In the genomic region with DNA sequence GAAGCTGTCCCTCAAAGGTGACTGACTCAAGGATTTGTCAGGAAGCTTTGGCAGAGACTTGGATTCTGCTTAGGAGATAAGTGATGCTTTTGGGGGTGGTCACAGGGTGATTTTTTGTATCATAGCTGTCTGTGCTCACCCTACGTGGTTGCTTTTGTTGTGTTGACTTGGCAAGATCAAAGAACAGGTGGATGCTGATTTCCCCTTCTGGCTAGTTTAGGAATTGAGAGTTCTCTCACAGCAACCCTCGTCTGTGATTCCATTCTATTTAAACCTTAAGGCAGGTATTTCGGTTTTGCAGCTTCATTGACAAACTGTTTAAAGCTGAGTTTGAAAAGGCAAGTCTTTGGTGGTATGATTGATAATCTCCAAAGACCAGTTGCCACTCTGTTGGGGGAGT, we compare ENCODE assay signal across 24 cellular contexts. TPM values are rescaled to one million over a fixed set of nuclear protein-coding genes. Genes with fewer than 3 reads are reported as not detected.
DNase-seq lines count a peak whose midpoint lies in the region; ATAC-seq and TF ChIP-seq lines count a peak whose summit lies in the region.
"Had no signal": no experiment of that assay in that cellular context is flagged by ENCODE, and none has a peak within 500 bp of the region (broad histone marks: within the 10 kb centered on the region; RNA-seq: fewer than 3 reads in every experiment).

No MANE protein-coding gene starts in this region.

- TF ChIP-seq POLR2A in upper lobe of left lung (IDR thresholded peaks at IDR 0.05) (no peak), adrenal gland (IDR thresholded peaks at IDR 0.05) (no peak)

- H3K27ac Mint-ChIP-seq in activated naive CD4-positive, alpha-beta T cell treated with anti-CD3 and anti-CD28 coated beads, Interleukin-2, amount 10 ng/mL, durations not matched to agents 7 days and 5 days: peak overlapping the region; percentile 98
- no peak overlapping the region for H3K27ac Mint-ChIP-seq in activated naive CD4-positive, alpha-beta T cell treated with anti-CD3 and anti-CD28 coated beads for 36 hours
- H3K27ac Mint-ChIP-seq in WTC11: no peak overlapping the region
- H3K27ac Mint-ChIP-seq: mesothelial cell of epicardium had no signal

- TF ChIP-seq CTCF in WTC11 (IDR thresholded peaks at IDR 0.05): no peak
- no peak for TF ChIP-seq CTCF in upper lobe of left lung (IDR thresholded peaks at IDR 0.05)
- TF ChIP-seq CTCF in adrenal gland (IDR thresholded peaks at IDR 0.05): no peak

- no peak overlapping the region for H3K4me3 Mint-ChIP-seq in activated naive CD4-positive, alpha-beta T cell treated with anti-CD3 and anti-CD28 coated beads, Interleukin-2, amount 10 ng/mL, durations not matched to agents 7 days and 5 days
- no peak overlapping the region for H3K4me3 Mint-ChIP-seq in activated naive CD4-positive, alpha-beta T cell treated with anti-CD3 and anti-CD28 coated beads for 36 hours
- no peak overlapping the region for H3K4me3 Mint-ChIP-seq in WTC11
- H3K4me3 Mint-ChIP-seq: activated T-cell treated with anti-CD3 and anti-CD28 coated beads, Interleukin-2, amount 50 U/mL, for 4 hours; mesothelial cell of epicardium had no signal

- H3K4me3 ChIP-seq in upper lobe of left lung (no peak overlapping the region), adrenal gland (no peak overlapping the region)
- H3K4me3 ChIP-seq: SK-N-MC, vagina had no signal

- H3K27me3 ChIP-seq in layer of hippocampus (ENCODE audit: control insufficient read depth, insufficient read depth, low read length) (no peaks in the 10 kb centered on the region), upper lobe of left lung (no peaks in the 10 kb centered on the region), adrenal gland (no peaks in the 10 kb centered on the region)
- H3K27me3 ChIP-seq: heart right ventricle, vagina had no signal

- intact Hi-C loops in activated naive CD4-positive, alpha-beta T cell treated with anti-CD3 and anti-CD28 coated beads for 36 hours (cut with micrococcal nuclease): no loop called here
- intact Hi-C loops in adrenal gland (cut with DNase I): no loop called here

- DNase-seq in activated naive CD4-positive, alpha-beta T cell treated with anti-CD3 and anti-CD28 coated beads, Interleukin-2, amount 10 ng/mL, durations not matched to agents 7 days and 5 days: no peak
- no peak for DNase-seq in activated naive CD4-positive, alpha-beta T cell treated with anti-CD3 and anti-CD28 coated beads for 36 hours
- DNase-seq in WTC11 (ENCODE audit: low spot score) (no peak), upper lobe of left lung (no peak), adrenal gland (no peak)
- DNase-seq: activated CD4-positive, alpha-beta T cell treated with anti-CD3 and anti-CD28 coated beads, Interleukin-2, amount 10 ng/mL, durations not matched to agents 24 days and 14 days; activated T-cell treated with anti-CD3 and anti-CD28 coated beads, Interleukin-2, amount 50 U/mL, for 4 hours; EL; GOT3; heart right ventricle; KG1; kidney; NCI-H1105 treated with DMSO at 0.1 percent for 48 hours; NCI-H2171 treated with DMSO at 0.1 percent for 48 hours; NCI-H82; occipital lobe; right cardiac atrium; stimulated activated naive CD8-positive, alpha-beta T cell treated with anti-CD3 and anti-CD28 coated beads, Interleukin-15, amount 100 ng/mL, for 72 hours had no signal

- CTCF ChIA-PET in activated naive CD4-positive, alpha-beta T cell treated with anti-CD3 and anti-CD28 coated beads, Interleukin-2, amount 10 ng/mL, durations not matched to agents 7 days and 5 days (lab: Charles Lee): interaction anchor here (0.6 to 4.9 kb wide), 12 partner anchors 12 to 1391 kb away, joined by 3 to 47 read pairs (median 4); partner anchors contain the start of gene ARHGAP26
- CTCF ChIA-PET in activated naive CD4-positive, alpha-beta T cell treated with anti-CD3 and anti-CD28 coated beads for 36 hours (lab: Charles Lee): interaction anchor here (0.5 to 3.2 kb wide), 12 partner anchors 11 to 91 kb away, joined by 3 to 19 read pairs (median 4); partner anchors contain the start of gene ARHGAP26
- CTCF ChIA-PET in WTC11 (lab: Charles Lee): interaction anchor here (0.6 to 2.7 kb wide), 8 partner anchors 14 to 84 kb away, joined by 3 to 13 read pairs (median 4); partner anchors contain the start of gene ARHGAP26

- peaks cover 9% of the 10 kb centered on the region for H3K36me3 Mint-ChIP-seq in activated naive CD4-positive, alpha-beta T cell treated with anti-CD3 and anti-CD28 coated beads, Interleukin-2, amount 10 ng/mL, durations not matched to agents 7 days and 5 days
- H3K36me3 Mint-ChIP-seq in activated naive CD4-positive, alpha-beta T cell treated with anti-CD3 and anti-CD28 coated beads for 36 hours (ENCODE audit: low read depth): no peaks in the 10 kb centered on the region
- H3K36me3 Mint-ChIP-seq in WTC11: no peaks in the 10 kb centered on the region
- H3K36me3 Mint-ChIP-seq: mesothelial cell of epicardium had no signal

- ATAC-seq in WTC11: peak; percentile 60; the same call in 1 of the 2 replicates
- ATAC-seq in upper lobe of left lung (ENCODE audit: low FRiP score in 2 of 2): no peak
- no peak for ATAC-seq in GM18511 (IDR thresholded peaks at IDR 0.05; ENCODE audit: unreplicated experiment)
- no peak for ATAC-seq in GM21528 (IDR thresholded peaks at IDR 0.05; ENCODE audit: low FRiP score, unreplicated experiment)
- ATAC-seq: activated T-cell treated with anti-CD3 and anti-CD28 coated beads, Interleukin-2, amount 50 U/mL, for 4 hours; stimulated activated naive CD8-positive, alpha-beta T cell treated with anti-CD3 and anti-CD28 coated beads, Interleukin-15, amount 100 ng/mL, for 72 hours had no signal

- H3K36me3 ChIP-seq in upper lobe of left lung: no peaks in the 10 kb centered on the region
- no peaks in the 10 kb centered on the region for H3K36me3 ChIP-seq in adrenal gland (replicated peaks in 1 of 2)
- H3K36me3 ChIP-seq: heart right ventricle, vagina had no signal

- H3K9me3 Mint-ChIP-seq in activated naive CD4-positive, alpha-beta T cell treated with anti-CD3 and anti-CD28 coated beads, Interleukin-2, amount 10 ng/mL, durations not matched to agents 7 days and 5 days: no peaks in the 10 kb centered on the region
- H3K9me3 Mint-ChIP-seq in activated naive CD4-positive, alpha-beta T cell treated with anti-CD3 and anti-CD28 coated beads for 36 hours: no peaks in the 10 kb centered on the region
- no peaks in the 10 kb centered on the region for H3K9me3 Mint-ChIP-seq in WTC11
- H3K9me3 Mint-ChIP-seq: activated CD4-positive, alpha-beta T cell treated with anti-CD3 and anti-CD28 coated beads, Interleukin-2, amount 10 ng/mL, durations not matched to agents 24 days and 14 days; activated T-cell treated with anti-CD3 and anti-CD28 coated beads, Interleukin-2, amount 50 U/mL, for 4 hours; mesothelial cell of epicardium; stimulated activated naive CD8-positive, alpha-beta T cell treated with anti-CD3 and anti-CD28 coated beads, Interleukin-15, amount 100 ng/mL, for 72 hours had no signal

- no peaks in the 10 kb centered on the region for H3K27me3 Mint-ChIP-seq in activated naive CD4-positive, alpha-beta T cell treated with anti-CD3 and anti-CD28 coated beads, Interleukin-2, amount 10 ng/mL, durations not matched to agents 7 days and 5 days
- H3K27me3 Mint-ChIP-seq in activated naive CD4-positive, alpha-beta T cell treated with anti-CD3 and anti-CD28 coated beads for 36 hours (ENCODE audit: low read depth): no peaks in the 10 kb centered on the region
- no peaks in the 10 kb centered on the region for H3K27me3 Mint-ChIP-seq in WTC11 (ENCODE audit: low read depth)
- H3K27me3 Mint-ChIP-seq: activated CD4-positive, alpha-beta T cell treated with anti-CD3 and anti-CD28 coated beads, Interleukin-2, amount 10 ng/mL, durations not matched to agents 24 days and 14 days; stimulated activated naive CD8-positive, alpha-beta T cell treated with anti-CD3 and anti-CD28 coated beads, Interleukin-15, amount 100 ng/mL, for 72 hours had no signal

- H3K9me3 ChIP-seq in upper lobe of left lung (no peaks in the 10 kb centered on the region), adrenal gland (replicated peaks in 1 of 3) (no peaks in the 10 kb centered on the region)
- H3K9me3 ChIP-seq: heart right ventricle, vagina had no signal

- POLR2A ChIA-PET in WTC11 (lab: Charles Lee): interaction anchor here (1.0 kb wide), 1 partner anchor 11 kb away, joined by 6 read pairs; no protein-coding TSS in a partner anchor

- TF ChIP-seq EP300 in upper lobe of left lung (IDR thresholded peaks at IDR 0.05): no peak

- peaks cover 74% of the 10 kb centered on the region for H3K4me1 Mint-ChIP-seq in activated naive CD4-positive, alpha-beta T cell treated with anti-CD3 and anti-CD28 coated beads, Interleukin-2, amount 10 ng/mL, durations not matched to agents 7 days and 5 days
- H3K4me1 Mint-ChIP-seq in activated naive CD4-positive, alpha-beta T cell treated with anti-CD3 and anti-CD28 coated beads for 36 hours (ENCODE audit: low read depth): peaks cover 68% of the 10 kb centered on the region
- peaks cover 40% of the 10 kb centered on the region for H3K4me1 Mint-ChIP-seq in WTC11

- 80 to 89% methylated on average over 3 of the region's 3 CpGs for WGBS in upper lobe of left lung, 2 donors
- 68 to 86% (median 75%) methylated on average over 3 of the region's 3 CpGs for WGBS in adrenal gland, 4 donors

- H3K4me1 ChIP-seq in upper lobe of left lung (peaks cover 20 to 51% (median 32%) of the 10 kb centered on the region in 4 donors), adrenal gland (replicated peaks in 1 of 2) (peaks cover 0 to 38% of the 10 kb centered on the region in 2 donors)

- H3K27ac ChIP-seq in layer of hippocampus (ENCODE audit: low read depth, low read length): peak overlapping the region; percentile 21
- peak overlapping the region; percentile 73 to 79 (median 78) for H3K27ac ChIP-seq in upper lobe of left lung
- peak overlapping the region in 2 of 5 donors; percentile 22 to 48 for H3K27ac ChIP-seq in adrenal gland
- H3K27ac ChIP-seq: SK-N-MC, vagina had no signal

TF ChIP-seq in WTC11, 78 proteins besides CTCF, POLR2A, EP300 and RAD21 (continues in another document):
- no peak for TF ChIP-seq ZNF317 (CRISPR knock-in tag; IDR thresholded peaks at IDR 0.05; ENCODE audit: borderline replicate concordance, low read depth)

RNA-seq across cellular contexts. Expression of gene ARHGAP26, which starts 27.2 kb away (rescaled TPM):
- 10 to 100 TPM; 17.0 to 19.5 TPM for total RNA-seq in activated naive CD4-positive, alpha-beta T cell treated with anti-CD3 and anti-CD28 coated beads for 36 hours
- total RNA-seq in WTC11 (2021): 19.1 to 22.3 TPM (median 21.8 TPM) in 3 replicates
- 10 to 100 TPM; 34.9 to 90.1 (median 38.9) TPM for total RNA-seq in upper lobe of left lung
- total RNA-seq in adrenal gland: 10 to 100 TPM in 7 of 8 donors, 1 to 10 TPM in 1; 3.0 to 18.6 (median 11.7) TPM
- polyA plus RNA-seq in adrenal gland: 1 to 10 TPM; 3.2 to 5.8 (median 5.8) TPM
